Comparison of ENCODE assay signal across 2 cellular contexts in genomic region chr4:129144755-129145206, GRCh38.
TF ChIP-seq lines count a peak whose summit lies in the region.

No MANE protein-coding gene starts in this region.

TF ChIP-seq in IMR-90, 13 proteins besides CTCF, POLR2A, EP300 and RAD21:
- TF ChIP-seq BHLHE40 (IDR thresholded peaks at IDR 0.05; ENCODE audit: low read depth, low read length) (no peak), USF2 (IDR thresholded peaks at IDR 0.05; ENCODE audit: low read depth, low read length) (no peak), NFE2L2 (IDR thresholded peaks at IDR 0.05; ENCODE audit: low read depth, low read length) (no peak), CEBPB (IDR thresholded peaks at IDR 0.05; ENCODE audit: low read depth, low read length) (no peak), SMC3 (IDR thresholded peaks at IDR 0.05; ENCODE audit: low read depth, low read length) (no peak), RCOR1 (IDR thresholded peaks at IDR 0.05; ENCODE audit: insufficient replicate concordance, low read length) (no peak)
TF ChIP-seq in IMR-90: peak in this region for 0.

TF ChIP-seq in HepG2, 621 proteins besides CTCF, POLR2A, EP300 and RAD21:
- no peak for TF ChIP-seq USF2 (IDR thresholded peaks at IDR 0.05; ENCODE audit: low read depth, low read length)
- TF ChIP-seq USF2 (CRISPR knock-in tag; IDR thresholded peaks at IDR 0.05; ENCODE audit: borderline replicate concordance): no peak
- TF ChIP-seq, protein P1, sequence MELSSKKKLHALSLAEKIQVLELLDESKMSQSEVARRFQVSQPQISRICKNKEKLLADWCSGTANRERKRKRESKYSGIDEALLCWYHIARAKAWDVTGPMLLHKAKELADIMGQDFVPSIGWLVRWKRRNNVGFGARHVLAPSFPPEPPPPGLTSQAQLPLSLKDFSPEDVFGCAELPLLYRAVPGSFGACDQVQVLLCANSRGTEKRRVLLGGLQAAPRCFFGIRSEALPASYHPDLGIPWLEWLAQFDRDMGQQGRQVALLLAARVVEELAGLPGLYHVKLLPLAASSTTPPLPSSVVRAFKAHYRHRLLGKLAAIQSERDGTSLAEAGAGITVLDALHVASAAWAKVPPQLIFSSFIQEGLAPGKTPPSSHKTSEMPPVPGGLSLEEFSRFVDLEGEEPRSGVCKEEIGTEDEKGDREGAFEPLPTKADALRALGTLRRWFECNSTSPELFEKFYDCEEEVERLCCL (CRISPR knock-in tag; IDR thresholded peaks at IDR 0.05; ENCODE audit: borderline replicate concordance): no peak
- TF ChIP-seq SNRNP70 (IDR thresholded peaks at IDR 0.05; ENCODE audit: low read depth, low read length): no peak
- TF ChIP-seq ZNF713 (CRISPR knock-in tag; IDR thresholded peaks at IDR 0.05): no peak
- TF ChIP-seq ATAD3A (CRISPR knock-in tag; IDR thresholded peaks at IDR 0.05): no peak
- TF ChIP-seq IRF1 (CRISPR knock-in tag; IDR thresholded peaks at IDR 0.05; ENCODE audit: low read depth): no peak
- TF ChIP-seq ZNF20 (CRISPR knock-in tag; IDR thresholded peaks at IDR 0.05): no peak
